Comparison of ENCODE assay signal across 16 cellular contexts in genomic region chr9:33223696-33224095, GRCh38. TPM values are rescaled to one million over a fixed set of nuclear protein-coding genes. Genes with fewer than 3 reads are reported as not detected.
A peak's percentile ranks its signal among the peaks of the same experiment; 100 is the strongest.
DNase-seq lines count a peak whose midpoint lies in the region; ATAC-seq, FAIRE-seq and TF ChIP-seq lines count a peak whose summit lies in the region.
"Had no signal": no experiment of that assay in that cellular context is flagged by ENCODE, and none has a peak within 500 bp of the region (broad histone marks: within the 10 kb centered on the region; RNA-seq: fewer than 3 reads in every experiment).

No MANE protein-coding gene starts in this region.

- TF ChIP-seq POLR2A in HepG2 (IDR thresholded peaks at IDR 0.05; ENCODE audit: insufficient read depth in 1 of 2, low read depth in 2 of 2, low read length in 2 of 2) (no peak), right lobe of liver (IDR thresholded peaks at IDR 0.05) (no peak)

- intact Hi-C loops in HepG2 (cut with micrococcal nuclease; ENCODE audit: unreplicated experiment) (loop anchor here (2.0 kb wide), 1 partner anchor 51 kb away; no protein-coding TSS in a partner anchor), right lobe of liver (cut with DNase I) (no loop called here)

- BruUV-seq in HepG2 (replicated peaks; lab: Mats Ljungman, UMichigan), result no TSS peak

- ATAC-seq in HepG2 (no peak), right lobe of liver (no peak), GM19463 (IDR thresholded peaks at IDR 0.05; ENCODE audit: unreplicated experiment) (no peak), GM18868 (IDR thresholded peaks at IDR 0.05; ENCODE audit: unreplicated experiment) (no peak)
- ATAC-seq: activated T-cell treated with anti-CD3 and anti-CD28 coated beads, Interleukin-2, amount 50 U/mL, for 4 hours; natural killer cell; Right ventricle myocardium inferior had no signal

- H3K27me3 ChIP-seq in HepG2 (ENCODE audit: control insufficient read depth in 1 of 2, insufficient read depth in 2 of 2, low read length in 2 of 2) (peaks cover 0 to 8% of the 10 kb centered on the region in 2 experiments; a peak in 3 of 5 replicates), right lobe of liver (no peaks in the 10 kb centered on the region)
- H3K27me3 ChIP-seq: upper lobe of left lung had no signal

- POLR2A ChIA-PET in HepG2 (lab: Yijun Ruan, JAX), result no interaction called here

- CTCF ChIA-PET in HepG2 (lab: Yijun Ruan, JAX; ENCODE audit: low intra/inter-chr PET ratio, low total read pairs), result interaction anchor here (5.0 kb wide), 1 partner anchor 142 kb away, joined by 80 read pairs; no protein-coding TSS in a partner anchor

- H3K27ac ChIP-seq in HepG2 (ENCODE audit: extremely low read length, insufficient read depth, low read length), result no peak overlapping the region
- H3K27ac ChIP-seq in right lobe of liver, result no peak overlapping the region
- H3K27ac ChIP-seq: upper lobe of left lung had no signal

- no peaks in the 10 kb centered on the region for H3K79me2 ChIP-seq in HepG2 (ENCODE audit: insufficient read depth, low read length)

- no peaks in the 10 kb centered on the region for H4K20me1 ChIP-seq in HepG2 (ENCODE audit: insufficient read depth, low read length)

- FAIRE-seq in HepG2 (lab: Jason Lieb, UNC), result no peak

- H3K9me3 ChIP-seq in HepG2 (ENCODE audit: low read length) (no peaks in the 10 kb centered on the region), right lobe of liver (no peaks in the 10 kb centered on the region)
- H3K9me3 ChIP-seq: HAP-1, upper lobe of left lung had no signal

- H3K4me2 ChIP-seq in HepG2 (ENCODE audit: low read depth, low read length), result no peak overlapping the region

- H3K4me3 ChIP-seq in HepG2 (replicated peaks in 1 of 3; ENCODE audit: insufficient read depth in 1 of 3, low read depth in 2 of 3, low read length in 3 of 3) (no peak overlapping the region), right lobe of liver (no peak overlapping the region), epithelial cell of proximal tubule (ENCODE audit: low read depth, low read length) (no peak overlapping the region)
- H3K4me3 ChIP-seq: HAP-1, upper lobe of left lung had no signal

- in situ Hi-C loops in HepG2 (cut with HindIII; ENCODE audit: extremely low pct_ligation_motif_present, low pct_unique_long_range_greater_than_20kb), result no loop called here

- TF ChIP-seq EP300 in HepG2 (IDR thresholded peaks at IDR 0.05; ENCODE audit: low read depth in 2 of 2, low read length in 2 of 2), result no peak
- TF ChIP-seq EP300 in HepG2 (CRISPR knock-in tag; IDR thresholded peaks at IDR 0.05; ENCODE audit: borderline replicate concordance), result no peak

- H3K4me1 ChIP-seq in HepG2 (ENCODE audit: insufficient read depth, low read length) (peaks cover 11% of the 10 kb centered on the region), right lobe of liver (no peaks in the 10 kb centered on the region)

- TF ChIP-seq CTCF in HepG2 (CRISPR knock-in tag; IDR thresholded peaks at IDR 0.05), result peak; percentile 25; the same call in 1 of the 2 replicates
- TF ChIP-seq CTCF in right lobe of liver (IDR thresholded peaks at IDR 0.05), result peak in 2 of 4 donors; percentile 20 to 24
- TF ChIP-seq CTCF in epithelial cell of proximal tubule (conservative IDR thresholded peaks at IDR 0.05; ENCODE audit: low read depth, low read length), result peak; percentile 46

- H3K9ac ChIP-seq in HepG2 (ENCODE audit: insufficient read depth, low read depth, low read length), result no peak overlapping the region

- WGBS in HepG2 (ENCODE audit: low lambda C conversion rate), result 0% methylated on average over 1 of the region's 1 CpG
- 43% methylated on average over 1 of the region's 1 CpG for WGBS in right lobe of liver (ENCODE audit: insufficient coverage, low coverage, low lambda C conversion rate, missing lambda C conversion rate)

- H2AFZ ChIP-seq in HepG2 (ENCODE audit: low read length), result no peak overlapping the region

- no peak for TF ChIP-seq RAD21 in HepG2 (CRISPR knock-in tag; IDR thresholded peaks at IDR 0.05)

- DNase-seq in HepG2 (ENCODE audit: low spot score), result no peak
- no peak for DNase-seq in right lobe of liver
- peak; percentile 50 for DNase-seq in OCI-M1 (lab: John Stamatoyannopoulos, UW)
- no peak for DNase-seq in epithelial cell of proximal tubule (ENCODE audit: low read depth)
- DNase-seq in pons (ENCODE audit: low spot score), result no peak
- DNase-seq in activated gamma-delta T cell treated with Interleukin-2 at 50 U/mL for 16 hours, result no peak
- DNase-seq: activated T-cell treated with anti-CD3 and anti-CD28 coated beads, Interleukin-2, amount 50 U/mL, for 4 hours; AML-193; erythroblast; GF-D8; natural killer cell; upper lobe of left lung had no signal

- no peaks in the 10 kb centered on the region for H3K36me3 ChIP-seq in HepG2 (replicated peaks in 1 of 2; ENCODE audit: control insufficient read depth in 1 of 2, insufficient read depth in 2 of 2, low read length in 2 of 2)
- no peaks in the 10 kb centered on the region for H3K36me3 ChIP-seq in right lobe of liver
- H3K36me3 ChIP-seq: HAP-1, upper lobe of left lung had no signal

RNA-seq across cellular contexts. Expression of gene SPINK4, which starts 16.3 kb away (rescaled TPM):
- 0.53 and 0.98 TPM in 2 replicates for total RNA-seq in HepG2 (2016; rRNA removed; fragmentation: Illumina TruSeq; extraction: Trizol)
- not detected in 2 replicates for total RNA-seq in HepG2 (2016; cell fraction: cytosol; rRNA removed; fragmentation: Illumina TruSeq; extraction: Trizol; ENCODE audit: low read depth)
- 0.41 TPM in 1 of 2 replicates, not detected in the other for total RNA-seq in HepG2 (2016; cell fraction: insoluble cytoplasmic fraction; rRNA removed; fragmentation: Illumina TruSeq; extraction: Trizol)
- total RNA-seq in HepG2 (2016; cell fraction: membrane; rRNA removed; fragmentation: Illumina TruSeq; extraction: Trizol), result 0.65 TPM in 1 of 2 replicates, not detected in the other
- total RNA-seq in HepG2 (2016; cell fraction: nucleus; rRNA removed; fragmentation: Illumina TruSeq; extraction: Trizol), result not detected in 2 replicates
- 2.0 and 3.4 TPM in 2 replicates for polyA plus RNA-seq in HepG2 (2011; rRNA removed)
- polyA plus RNA-seq in HepG2 (2011; cell fraction: cytosol; rRNA removed), result 3.7 and 4.0 TPM in 2 replicates
- polyA plus RNA-seq in HepG2 (2011; cell fraction: nucleus; rRNA removed), result 1.3 TPM in 1 of 2 replicates, not detected in the other
- 0.72 TPM in 1 of 2 replicates, not detected in the other for polyA plus RNA-seq in HepG2 (2012)
- not detected in 2 replicates for polyA plus RNA-seq in HepG2 (2016; cell fraction: cytosol; fragmentation: Illumina TruSeq; extraction: Trizol; ENCODE audit: low read depth)
- not detected in 2 replicates for polyA plus RNA-seq in HepG2 (2016; cell fraction: insoluble cytoplasmic fraction; fragmentation: Illumina TruSeq; extraction: Trizol; ENCODE audit: low read depth)
- polyA plus RNA-seq in HepG2 (2016; cell fraction: membrane; fragmentation: Illumina TruSeq; extraction: Trizol; ENCODE audit: low read depth), result not detected in 2 replicates
- not detected in 2 replicates for polyA plus RNA-seq in HepG2 (2016; cell fraction: nucleus; fragmentation: Illumina TruSeq; extraction: Trizol; ENCODE audit: insufficient read depth, low read depth)
- 1.7 and 183 TPM in 2 replicates for polyA minus RNA-seq in HepG2 (2011; rRNA and poly(A)+ RNA removed; ENCODE audit: low replicate concordance)
- polyA minus RNA-seq in HepG2 (2011; cell fraction: cytosol; rRNA and poly(A)+ RNA removed), result 7.4 TPM in 2 replicates
- 4.6 TPM in 1 of 2 replicates, not detected in the other for polyA minus RNA-seq in HepG2 (2011; cell fraction: nucleus; rRNA and poly(A)+ RNA removed)
- total RNA-seq in right lobe of liver, result not detected
- total RNA-seq in epithelial cell of proximal tubule, result not detected in 2 replicates
- total RNA-seq: activated T-cell treated with anti-CD3 and anti-CD28 coated beads, Interleukin-2, amount 50 U/mL, for 4 hours; natural killer cell; Right ventricle myocardium inferior; upper lobe of left lung had no signal

RNA-seq across cellular contexts. Expression of gene BAG1, which starts 40.8 kb away (rescaled TPM):
- total RNA-seq in HepG2 (2016; rRNA removed; fragmentation: Illumina TruSeq; extraction: Trizol) (52.8 and 59.5 TPM in 2 replicates), right lobe of liver (10 to 100 TPM; 28.8 to 42.6 (median 38.1) TPM), epithelial cell of proximal tubule (33.7 and 38.5 TPM in 2 replicates)
- total RNA-seq in HepG2 (2016; cell fraction: cytosol; rRNA removed; fragmentation: Illumina TruSeq; extraction: Trizol; ENCODE audit: low read depth), result 111 and 114 TPM in 2 replicates
- 50.3 and 56.5 TPM in 2 replicates for total RNA-seq in HepG2 (2016; cell fraction: insoluble cytoplasmic fraction; rRNA removed; fragmentation: Illumina TruSeq; extraction: Trizol)
- total RNA-seq in HepG2 (2016; cell fraction: membrane; rRNA removed; fragmentation: Illumina TruSeq; extraction: Trizol), result 127 and 134 TPM in 2 replicates
- 33.0 and 33.1 TPM in 2 replicates for total RNA-seq in HepG2 (2016; cell fraction: nucleus; rRNA removed; fragmentation: Illumina TruSeq; extraction: Trizol)
- 18.7 and 23.1 TPM in 2 replicates for polyA plus RNA-seq in HepG2 (2011; rRNA removed)
- polyA plus RNA-seq in HepG2 (2011; cell fraction: cytosol; rRNA removed), result 23.7 and 26.0 TPM in 2 replicates
- 13.1 and 14.7 TPM in 2 replicates for polyA plus RNA-seq in HepG2 (2011; cell fraction: nucleus; rRNA removed)
- polyA plus RNA-seq in HepG2 (2012), result 30.4 and 36.9 TPM in 2 replicates
- polyA plus RNA-seq in HepG2 (2016; cell fraction: cytosol; fragmentation: Illumina TruSeq; extraction: Trizol; ENCODE audit: low read depth), result 196 and 200 TPM in 2 replicates
- polyA plus RNA-seq in HepG2 (2016; cell fraction: insoluble cytoplasmic fraction; fragmentation: Illumina TruSeq; extraction: Trizol; ENCODE audit: low read depth), result 70.3 and 80.5 TPM in 2 replicates
- polyA plus RNA-seq in HepG2 (2016; cell fraction: membrane; fragmentation: Illumina TruSeq; extraction: Trizol; ENCODE audit: low read depth), result 164 and 169 TPM in 2 replicates
- polyA plus RNA-seq in HepG2 (2016; cell fraction: nucleus; fragmentation: Illumina TruSeq; extraction: Trizol; ENCODE audit: insufficient read depth, low read depth), result 55.3 and 55.6 TPM in 2 replicates
- polyA minus RNA-seq in HepG2 (2011; rRNA and poly(A)+ RNA removed; ENCODE audit: low replicate concordance), result 10.8 and 102 TPM in 2 replicates
- 7.8 and 10.2 TPM in 2 replicates for polyA minus RNA-seq in HepG2 (2011; cell fraction: cytosol; rRNA and poly(A)+ RNA removed)
- 36.7 and 43.0 TPM in 2 replicates for polyA minus RNA-seq in HepG2 (2011; cell fraction: nucleus; rRNA and poly(A)+ RNA removed)

RNA-seq across cellular contexts. Expression of gene CHMP5, which starts 41.2 kb away (rescaled TPM):
- 57.3 and 91.4 TPM in 2 replicates for total RNA-seq in HepG2 (2016; rRNA removed; fragmentation: Illumina TruSeq; extraction: Trizol)
- total RNA-seq in HepG2 (2016; cell fraction: cytosol; rRNA removed; fragmentation: Illumina TruSeq; extraction: Trizol; ENCODE audit: low read depth), result 15.4 and 16.1 TPM in 2 replicates
- total RNA-seq in HepG2 (2016; cell fraction: insoluble cytoplasmic fraction; rRNA removed; fragmentation: Illumina TruSeq; extraction: Trizol), result 59.1 and 93.1 TPM in 2 replicates
- total RNA-seq in HepG2 (2016; cell fraction: membrane; rRNA removed; fragmentation: Illumina TruSeq; extraction: Trizol), result 15.5 and 22.5 TPM in 2 replicates
- 19.9 and 22.9 TPM in 2 replicates for total RNA-seq in HepG2 (2016; cell fraction: nucleus; rRNA removed; fragmentation: Illumina TruSeq; extraction: Trizol)
- 36.1 and 46.0 TPM in 2 replicates for polyA plus RNA-seq in HepG2 (2011; rRNA removed)
- polyA plus RNA-seq in HepG2 (2011; cell fraction: cytosol; rRNA removed), result 25.0 and 39.0 TPM in 2 replicates
- polyA plus RNA-seq in HepG2 (2011; cell fraction: nucleus; rRNA removed), result 9.7 and 13.5 TPM in 2 replicates
- 60.6 and 62.8 TPM in 2 replicates for polyA plus RNA-seq in HepG2 (2012)
- polyA plus RNA-seq in HepG2 (2016; cell fraction: cytosol; fragmentation: Illumina TruSeq; extraction: Trizol; ENCODE audit: low read depth), result 9.9 and 11.6 TPM in 2 replicates
- 88.3 and 97.0 TPM in 2 replicates for polyA plus RNA-seq in HepG2 (2016; cell fraction: insoluble cytoplasmic fraction; fragmentation: Illumina TruSeq; extraction: Trizol; ENCODE audit: low read depth)
- 13.7 and 14.0 TPM in 2 replicates for polyA plus RNA-seq in HepG2 (2016; cell fraction: membrane; fragmentation: Illumina TruSeq; extraction: Trizol; ENCODE audit: low read depth)
- polyA plus RNA-seq in HepG2 (2016; cell fraction: nucleus; fragmentation: Illumina TruSeq; extraction: Trizol; ENCODE audit: insufficient read depth, low read depth), result 41.6 and 43.1 TPM in 2 replicates
- 7.0 and 11.9 TPM in 2 replicates for polyA minus RNA-seq in HepG2 (2011; rRNA and poly(A)+ RNA removed; ENCODE audit: low replicate concordance)
- 18.4 and 18.5 TPM in 2 replicates for polyA minus RNA-seq in HepG2 (2011; cell fraction: cytosol; rRNA and poly(A)+ RNA removed)
- 13.6 and 14.7 TPM in 2 replicates for polyA minus RNA-seq in HepG2 (2011; cell fraction: nucleus; rRNA and poly(A)+ RNA removed)
- total RNA-seq in right lobe of liver, result 10 to 100 TPM; 19.7 to 30.3 (median 26.0) TPM
- 64.0 and 76.7 TPM in 2 replicates for total RNA-seq in epithelial cell of proximal tubule

RNA-seq across cellular contexts. Expression of gene B4GALT1, which starts 56.6 kb away (rescaled TPM):
- total RNA-seq in HepG2 (2016; rRNA removed; fragmentation: Illumina TruSeq; extraction: Trizol), result 15.7 TPM in 2 replicates
- 3.3 and 3.4 TPM in 2 replicates for total RNA-seq in HepG2 (2016; cell fraction: cytosol; rRNA removed; fragmentation: Illumina TruSeq; extraction: Trizol; ENCODE audit: low read depth)
- 13.5 and 16.1 TPM in 2 replicates for total RNA-seq in HepG2 (2016; cell fraction: insoluble cytoplasmic fraction; rRNA removed; fragmentation: Illumina TruSeq; extraction: Trizol)
- 19.9 and 20.6 TPM in 2 replicates for total RNA-seq in HepG2 (2016; cell fraction: membrane; rRNA removed; fragmentation: Illumina TruSeq; extraction: Trizol)
- total RNA-seq in HepG2 (2016; cell fraction: nucleus; rRNA removed; fragmentation: Illumina TruSeq; extraction: Trizol), result 22.5 and 25.2 TPM in 2 replicates
- 33.5 and 37.5 TPM in 2 replicates for polyA plus RNA-seq in HepG2 (2011; rRNA removed)
- 35.6 and 46.0 TPM in 2 replicates for polyA plus RNA-seq in HepG2 (2011; cell fraction: cytosol; rRNA removed)
- 14.7 and 19.1 TPM in 2 replicates for polyA plus RNA-seq in HepG2 (2011; cell fraction: nucleus; rRNA removed)
- 57.7 and 61.1 TPM in 2 replicates for polyA plus RNA-seq in HepG2 (2012)
- polyA plus RNA-seq in HepG2 (2016; cell fraction: cytosol; fragmentation: Illumina TruSeq; extraction: Trizol; ENCODE audit: low read depth), result 5.0 and 5.4 TPM in 2 replicates
- 21.1 and 25.1 TPM in 2 replicates for polyA plus RNA-seq in HepG2 (2016; cell fraction: insoluble cytoplasmic fraction; fragmentation: Illumina TruSeq; extraction: Trizol; ENCODE audit: low read depth)
- 21.2 TPM in 2 replicates for polyA plus RNA-seq in HepG2 (2016; cell fraction: membrane; fragmentation: Illumina TruSeq; extraction: Trizol; ENCODE audit: low read depth)
- 40.6 and 42.3 TPM in 2 replicates for polyA plus RNA-seq in HepG2 (2016; cell fraction: nucleus; fragmentation: Illumina TruSeq; extraction: Trizol; ENCODE audit: insufficient read depth, low read depth)
- polyA minus RNA-seq in HepG2 (2011; rRNA and poly(A)+ RNA removed; ENCODE audit: low replicate concordance), result 78.3 and 316 TPM in 2 replicates
- polyA minus RNA-seq in HepG2 (2011; cell fraction: cytosol; rRNA and poly(A)+ RNA removed), result 35.8 and 41.0 TPM in 2 replicates
- polyA minus RNA-seq in HepG2 (2011; cell fraction: nucleus; rRNA and poly(A)+ RNA removed), result 17.3 and 22.3 TPM in 2 replicates
- 100 to 1,000 TPM in 1 of 6 experiments, 10 to 100 TPM in 5; 48.5 to 145 (median 79.5) TPM for total RNA-seq in right lobe of liver
- total RNA-seq in epithelial cell of proximal tubule, result 44.5 and 60.7 TPM in 2 replicates
